Comparison of ENCODE assay signal across 12 cellular contexts in genomic region chr20:4154958-4155411, GRCh38. TPM values are rescaled to one million over a fixed set of nuclear protein-coding genes. Genes with fewer than 3 reads are reported as not detected.
DNase-seq lines count a peak whose midpoint lies in the region; ATAC-seq and TF ChIP-seq lines count a peak whose summit lies in the region.
"Had no signal": no experiment of that assay in that cellular context is flagged by ENCODE, and none has a peak within 500 bp of the region (broad histone marks: within the 10 kb centered on the region; RNA-seq: fewer than 3 reads in every experiment).

No MANE protein-coding gene starts in this region.

- H3K4me3 ChIP-seq in WERI-Rb-1 (ENCODE audit: low read depth, low read length) = no peak overlapping the region
- H3K4me3 ChIP-seq: gastrocnemius medialis had no signal

- peaks cover 32% of the 10 kb centered on the region for H3K27me3 Mint-ChIP-seq in activated T-cell treated with anti-CD3 and anti-CD28 coated beads, Interleukin-2, amount 50 U/mL, for 72 hours (ENCODE audit: low read depth)

- H3K27ac Mint-ChIP-seq in activated T-cell treated with anti-CD3 and anti-CD28 coated beads, Interleukin-2, amount 50 U/mL, for 72 hours = no peak overlapping the region

- no peaks in the 10 kb centered on the region for H3K9me3 Mint-ChIP-seq in activated T-cell treated with anti-CD3 and anti-CD28 coated beads, Interleukin-2, amount 50 U/mL, for 72 hours

- H3K4me1 Mint-ChIP-seq in activated T-cell treated with anti-CD3 and anti-CD28 coated beads, Interleukin-2, amount 50 U/mL, for 72 hours (ENCODE audit: low read depth) = peaks cover 19% of the 10 kb centered on the region

- TF ChIP-seq CTCF in WERI-Rb-1 (IDR thresholded peaks at IDR 0.05; ENCODE audit: low read depth, low read length) = no peak

- H3K36me3 ChIP-seq in WERI-Rb-1 = no peaks in the 10 kb centered on the region
- H3K36me3 ChIP-seq: gastrocnemius medialis had no signal

- H3K9me3 ChIP-seq in WERI-Rb-1 (ENCODE audit: severe bottlenecking) = no peaks in the 10 kb centered on the region
- H3K9me3 ChIP-seq: gastrocnemius medialis had no signal

- DNase-seq in activated T-cell treated with anti-CD3 and anti-CD28 coated beads, Interleukin-2, amount 50 U/mL, for 72 hours = no peak
- no peak for DNase-seq in activated T-cell treated with anti-CD3 and anti-CD28 coated beads, Interleukin-2, amount 50 U/mL, for 48 hours
- DNase-seq in UCSD-AML1 (lab: John Stamatoyannopoulos, UW; ENCODE audit: unreplicated experiment) = peak; percentile 89
- DNase-seq in left lobe of liver (ENCODE audit: low spot score) = no peak
- no peak for DNase-seq in WERI-Rb-1
- DNase-seq: gastrocnemius medialis; NCI-H2171 treated with DMSO at 0.1 percent for 48 hours; stimulated activated CD8-positive, alpha-beta memory T cell treated with anti-CD3 and anti-CD28 coated beads, Interleukin-4, amount 100 ng/mL, for 48 hours had no signal

- peak overlapping the region; percentile 29 for H3K27ac ChIP-seq in temporal lobe (ENCODE audit: low read depth, low read length)
- no peak overlapping the region for H3K27ac ChIP-seq in WERI-Rb-1
- H3K27ac ChIP-seq: gastrocnemius medialis, KMS-11 had no signal

- H3K4me3 Mint-ChIP-seq in activated T-cell treated with anti-CD3 and anti-CD28 coated beads, Interleukin-2, amount 50 U/mL, for 72 hours = no peak overlapping the region

- no peaks in the 10 kb centered on the region for H3K27me3 ChIP-seq in WERI-Rb-1 (ENCODE audit: insufficient read depth, low read depth, severe bottlenecking)
- H3K27me3 ChIP-seq: gastrocnemius medialis had no signal

- peak; percentile 39 to 52 for ATAC-seq in activated T-cell treated with anti-CD3 and anti-CD28 coated beads, Interleukin-2, amount 50 U/mL, for 72 hours (replicated peaks in 1 of 2)
- peak; percentile 31 for ATAC-seq in left lobe of liver
- ATAC-seq in GM19463 (IDR thresholded peaks at IDR 0.05; ENCODE audit: unreplicated experiment) = no peak
- no peak for ATAC-seq in HG03520 (IDR thresholded peaks at IDR 0.05; ENCODE audit: unreplicated experiment)
- ATAC-seq: gastrocnemius medialis had no signal

- H3K36me3 Mint-ChIP-seq in activated T-cell treated with anti-CD3 and anti-CD28 coated beads, Interleukin-2, amount 50 U/mL, for 72 hours (ENCODE audit: insufficient read depth in 2 of 2) = no peaks in the 10 kb centered on the region

RNA-seq across cellular contexts. Expression of gene SMOX, which starts 6.4 kb away (rescaled TPM):
- 10 to 100 TPM; 13.3 to 19.8 TPM for total RNA-seq in activated T-cell treated with anti-CD3 and anti-CD28 coated beads, Interleukin-2, amount 50 U/mL, for 72 hours
- total RNA-seq in left lobe of liver (1.8 TPM), temporal lobe (7.6 TPM)

Comparison
In these comparisons a context has a peak if more than half of its experiments do, and no peak if none do; other contexts are left out.
1. ATAC-seq: peak in activated T-cell treated with anti-CD3 and anti-CD28 coated beads, Interleukin-2, amount 50 U/mL, for 72 hours (2 of 2) and left lobe of liver (single experiment); none in GM19463 (single experiment) and HG03520 (single experiment).